Comparison of ENCODE assay signal across 26 cellular contexts in the genomic region with DNA sequence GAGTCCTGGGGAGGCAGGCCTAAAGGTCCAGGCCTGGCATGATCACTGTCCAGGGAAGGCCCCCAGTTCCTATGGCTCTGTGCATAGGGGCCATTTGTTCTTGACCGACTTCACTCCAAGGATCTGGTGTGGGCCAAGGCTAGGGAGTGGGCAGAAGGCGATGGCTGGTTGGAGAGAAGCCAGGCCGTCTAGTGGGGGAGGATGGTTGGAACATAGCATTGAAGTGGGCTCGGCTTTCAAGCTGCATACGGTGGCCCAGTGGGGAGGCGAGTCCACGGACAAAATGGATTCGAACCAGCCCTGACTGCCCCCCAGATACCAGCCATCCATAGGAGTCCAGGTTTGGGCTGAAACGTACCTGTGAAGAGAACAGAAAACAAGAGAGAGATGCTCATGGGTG. TPM values are rescaled to one million over a fixed set of nuclear protein-coding genes. Genes with fewer than 3 reads are reported as not detected.
"Had no signal": no experiment of that assay in that cellular context is flagged by ENCODE, and none has a peak within 500 bp of the region (broad histone marks: within the 10 kb centered on the region; RNA-seq: fewer than 3 reads in every experiment).

No MANE protein-coding gene starts in this region.

- H3K27me3 ChIP-seq: ascending aorta, body of pancreas, breast epithelium, SJCRH30 had no signal

- H3K9me3 ChIP-seq: ascending aorta, body of pancreas, breast epithelium, SJCRH30 had no signal

- H3K4me3 Mint-ChIP-seq: activated CD4-positive, alpha-beta T cell treated with anti-CD3 and anti-CD28 coated beads for 36 hours; activated CD4-positive, alpha-beta T cell treated with anti-CD3 and anti-CD28 coated beads, Interleukin-2, amount 10 ng/mL, durations not matched to agents 7 days and 5 days; activated CD8-positive, alpha-beta T cell treated with anti-CD3 and anti-CD28 coated beads, Interleukin-2, amount 10 ng/mL, durations not matched to agents 7 days and 5 days; activated naive CD4-positive, alpha-beta T cell treated with anti-CD3 and anti-CD28 coated beads, Interleukin-2, amount 10 ng/mL, durations not matched to agents 7 days and 5 days; activated naive CD8-positive, alpha-beta T cell treated with anti-CD3 and anti-CD28 coated beads, Interleukin-2, amount 10 ng/mL, durations not matched to agents 7 days and 5 days; activated T-cell treated with anti-CD3 and anti-CD28 coated beads, Interleukin-2, amount 50 U/mL, for 24 hours; T-helper 2 cell treated with Interferon-gamma antibody and Interleukin-4, amounts not matched to agents 5 μg/mL and 100 μg/mL, for 36 hours had no signal

- H3K27ac ChIP-seq: ascending aorta, body of pancreas, breast epithelium, SJCRH30, SK-N-MC had no signal

- H3K4me3 ChIP-seq: ascending aorta, body of pancreas, breast epithelium, K562, SJCRH30, SK-N-MC had no signal

- H3K27ac Mint-ChIP-seq: activated CD4-positive, alpha-beta T cell treated with anti-CD3 and anti-CD28 coated beads for 36 hours; activated CD4-positive, alpha-beta T cell treated with anti-CD3 and anti-CD28 coated beads, Interleukin-2, amount 10 ng/mL, durations not matched to agents 7 days and 5 days; activated CD8-positive, alpha-beta T cell treated with anti-CD3 and anti-CD28 coated beads, Interleukin-2, amount 10 ng/mL, durations not matched to agents 7 days and 5 days; activated naive CD4-positive, alpha-beta T cell treated with anti-CD3 and anti-CD28 coated beads, Interleukin-2, amount 10 ng/mL, durations not matched to agents 7 days and 5 days; activated naive CD8-positive, alpha-beta T cell treated with anti-CD3 and anti-CD28 coated beads, Interleukin-2, amount 10 ng/mL, durations not matched to agents 7 days and 5 days; T-helper 2 cell treated with Interferon-gamma antibody and Interleukin-4, amounts not matched to agents 5 μg/mL and 100 μg/mL, for 36 hours had no signal

- FAIRE-seq: K562, TTC549 had no signal

- DNase-seq: activated CD4-positive, alpha-beta T cell treated with anti-CD3 and anti-CD28 coated beads for 36 hours; activated CD4-positive, alpha-beta T cell treated with anti-CD3 and anti-CD28 coated beads, Interleukin-2, amount 10 ng/mL, durations not matched to agents 7 days and 5 days; activated CD4-positive, alpha-beta T cell treated with anti-CD3 and anti-CD28 coated beads, Interleukin-2, amount 50 U/mL, for 48 hours; activated CD8-positive, alpha-beta T cell treated with anti-CD3 and anti-CD28 coated beads, Interleukin-2, amount 10 ng/mL, durations not matched to agents 7 days and 5 days; activated naive CD4-positive, alpha-beta T cell treated with anti-CD3 and anti-CD28 coated beads, Interleukin-2, amount 10 ng/mL, durations not matched to agents 7 days and 5 days; activated naive CD8-positive, alpha-beta T cell treated with anti-CD3 and anti-CD28 coated beads, Interleukin-2, amount 10 ng/mL, durations not matched to agents 7 days and 5 days; activated T-cell treated with anti-CD3 and anti-CD28 coated beads, Interleukin-2, amount 50 U/mL, for 24 hours; amygdala; body of pancreas; NCI-H1105; NCI-H1417 treated with DMSO at 0.1 percent for 48 hours; NCI-H187 treated with DMSO at 0.1 percent for 48 hours; NCI-H2081; NCI-H226; NCI-H446 treated with DMSO at 0.1 percent for 48 hours; NCI-H524; SHP77; SJCRH30 had no signal

- H3K9me3 Mint-ChIP-seq: activated CD4-positive, alpha-beta T cell treated with anti-CD3 and anti-CD28 coated beads, Interleukin-2, amount 10 ng/mL, durations not matched to agents 7 days and 5 days; activated naive CD4-positive, alpha-beta T cell treated with anti-CD3 and anti-CD28 coated beads, Interleukin-2, amount 10 ng/mL, durations not matched to agents 7 days and 5 days; activated naive CD8-positive, alpha-beta T cell treated with anti-CD3 and anti-CD28 coated beads, Interleukin-2, amount 10 ng/mL, durations not matched to agents 7 days and 5 days; activated T-cell treated with anti-CD3 and anti-CD28 coated beads, Interleukin-2, amount 50 U/mL, for 24 hours; T-helper 2 cell treated with Interferon-gamma antibody and Interleukin-4, amounts not matched to agents 5 μg/mL and 100 μg/mL, for 36 hours had no signal

- ATAC-seq: activated CD4-positive, alpha-beta T cell treated with anti-CD3 and anti-CD28 coated beads for 36 hours; activated CD4-positive, CD25-positive, alpha-beta regulatory T cell treated with anti-CD3 and anti-CD28 coated beads, Interleukin-2, amount 50 U/mL, for 24 hours; activated CD8-positive, alpha-beta T cell treated with anti-CD3 and anti-CD28 coated beads, Interleukin-2, amount 10 ng/mL, durations not matched to agents 7 days and 5 days; body of pancreas; K562; Panc1 had no signal

- H3K27me3 Mint-ChIP-seq: activated CD4-positive, alpha-beta T cell treated with anti-CD3 and anti-CD28 coated beads for 36 hours; activated CD4-positive, alpha-beta T cell treated with anti-CD3 and anti-CD28 coated beads, Interleukin-2, amount 10 ng/mL, durations not matched to agents 7 days and 5 days; activated naive CD4-positive, alpha-beta T cell treated with anti-CD3 and anti-CD28 coated beads, Interleukin-2, amount 10 ng/mL, durations not matched to agents 7 days and 5 days; activated naive CD8-positive, alpha-beta T cell treated with anti-CD3 and anti-CD28 coated beads, Interleukin-2, amount 10 ng/mL, durations not matched to agents 7 days and 5 days; activated T-cell treated with anti-CD3 and anti-CD28 coated beads, Interleukin-2, amount 50 U/mL, for 24 hours had no signal

RNA-seq across cellular contexts. Expression of a gene that starts 18.3 kb away (rescaled TPM):
- total RNA-seq: ascending aorta had no signal
